In genomic region chr7:135917721-135918120, GRCh38 we compare ENCODE assay signal across 1 cellular context.
TF ChIP-seq lines count a peak whose summit lies in the region.

No MANE protein-coding gene starts in this region.

TF ChIP-seq in GM23338, 12 proteins besides CTCF, POLR2A, EP300 and RAD21 (continued from another document):
- no peak for TF ChIP-seq REST (IDR thresholded peaks at IDR 0.05; ENCODE audit: unreplicated experiment)
- no peak for TF ChIP-seq ETS1 (IDR thresholded peaks at IDR 0.05)
- no peak for TF ChIP-seq NANOG (IDR thresholded peaks at IDR 0.05; ENCODE audit: borderline replicate concordance)
- TF ChIP-seq STAT1 (IDR thresholded peaks at IDR 0.05; ENCODE audit: unreplicated experiment): no peak
- no peak for TF ChIP-seq ZNF331 (CRISPR knock-in tag; IDR thresholded peaks at IDR 0.05; ENCODE audit: low read depth)
